In the genomic region with DNA sequence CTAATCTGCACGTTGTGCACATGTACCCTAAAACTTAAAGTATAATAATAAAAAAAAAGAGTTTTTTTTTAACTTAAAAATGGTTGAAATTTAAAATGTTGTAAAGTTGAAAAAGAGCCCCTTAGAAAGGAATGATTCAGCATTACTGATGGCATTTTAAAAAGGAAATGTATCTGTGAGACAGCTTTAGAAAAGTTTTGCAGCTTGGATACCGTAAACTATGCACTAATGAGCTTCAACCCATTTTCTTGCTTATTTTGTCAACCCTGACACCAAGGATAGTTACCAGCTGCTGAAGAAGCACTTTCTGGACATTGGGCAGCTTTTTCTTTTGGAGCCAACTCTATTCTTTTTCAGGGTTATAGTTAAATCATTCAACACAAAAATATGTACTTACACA, we compare ENCODE assay signal across 20 cellular contexts.
"Had no signal": no experiment of that assay in that cellular context is flagged by ENCODE, and none has a peak within 500 bp of the region (broad histone marks: within the 10 kb centered on the region; RNA-seq: fewer than 3 reads in every experiment).

No MANE protein-coding gene starts in this region.

- ATAC-seq: activated CD8-positive, alpha-beta T cell treated with anti-CD3 and anti-CD28 coated beads for 36 hours; foreskin keratinocyte; left lung; stimulated activated naive CD8-positive, alpha-beta T cell treated with anti-CD3 and anti-CD28 coated beads, Interleukin-15, Interleukin-2, amounts not matched to agents 100 U/mL and 50 U/mL, for 24 hours had no signal

- H3K27ac ChIP-seq: brain microvascular endothelial cell, foreskin keratinocyte, left lung, tibial artery had no signal

- H3K27ac Mint-ChIP-seq: activated CD8-positive, alpha-beta T cell treated with anti-CD3 and anti-CD28 coated beads for 36 hours; activated T-helper 2 cell treated with anti-CD3 and anti-CD28 coated beads, Interferon-gamma antibody, Interleukin-2, Interleukin-4, amounts not matched to agents 10 μg/mL and 5 μg/mL and 100 μg/mL, durations not matched to agents 14 hours and 24 hours and 36 hours; nephron progenitor cell had no signal

- H3K4me3 ChIP-seq: left lung, tibial artery had no signal

- DNase-seq: activated CD4-positive, alpha-beta T cell treated with anti-CD3 and anti-CD28 coated beads for 48 hours; activated CD4-positive, CD25-positive, alpha-beta regulatory T cell; activated CD8-positive, alpha-beta T cell treated with anti-CD3 and anti-CD28 coated beads for 36 hours; activated naive CD4-positive, alpha-beta T cell treated with Interleukin-2 at 50 U/mL for 16 hours; activated T-cell treated with anti-CD3 and anti-CD28 coated beads, Interleukin-2, amount 50 U/mL, for 1 hour; anterior cingulate cortex; brain microvascular endothelial cell; central memory CD4-positive, alpha-beta T cell; foreskin keratinocyte; hypothalamus; left lung; nephron progenitor cell; nucleus accumbens; retina; stimulated activated naive CD8-positive, alpha-beta T cell treated with anti-CD3 and anti-CD28 coated beads, Interleukin-15, Interleukin-2, amounts not matched to agents 100 U/mL and 50 U/mL, for 24 hours; tibial artery had no signal

- H3K9me3 Mint-ChIP-seq: activated CD8-positive, alpha-beta T cell treated with anti-CD3 and anti-CD28 coated beads for 36 hours; activated T-helper 2 cell treated with anti-CD3 and anti-CD28 coated beads, Interferon-gamma antibody, Interleukin-2, Interleukin-4, amounts not matched to agents 10 μg/mL and 5 μg/mL and 100 μg/mL, durations not matched to agents 14 hours and 24 hours and 36 hours; nephron progenitor cell had no signal

- H3K27me3 ChIP-seq: brain microvascular endothelial cell, foreskin keratinocyte, tibial artery had no signal

- H3K27me3 Mint-ChIP-seq: activated CD8-positive, alpha-beta T cell treated with anti-CD3 and anti-CD28 coated beads for 36 hours had no signal

- FAIRE-seq: colon, keratinocyte, TTC549 had no signal

- H3K36me3 ChIP-seq: brain microvascular endothelial cell, left lung, tibial artery had no signal

- H3K9me3 ChIP-seq: left lung, tibial artery had no signal

- H3K4me3 Mint-ChIP-seq: activated CD8-positive, alpha-beta T cell treated with anti-CD3 and anti-CD28 coated beads for 36 hours had no signal
